ENCODE assay signal across 25 cellular contexts in the genomic region with DNA sequence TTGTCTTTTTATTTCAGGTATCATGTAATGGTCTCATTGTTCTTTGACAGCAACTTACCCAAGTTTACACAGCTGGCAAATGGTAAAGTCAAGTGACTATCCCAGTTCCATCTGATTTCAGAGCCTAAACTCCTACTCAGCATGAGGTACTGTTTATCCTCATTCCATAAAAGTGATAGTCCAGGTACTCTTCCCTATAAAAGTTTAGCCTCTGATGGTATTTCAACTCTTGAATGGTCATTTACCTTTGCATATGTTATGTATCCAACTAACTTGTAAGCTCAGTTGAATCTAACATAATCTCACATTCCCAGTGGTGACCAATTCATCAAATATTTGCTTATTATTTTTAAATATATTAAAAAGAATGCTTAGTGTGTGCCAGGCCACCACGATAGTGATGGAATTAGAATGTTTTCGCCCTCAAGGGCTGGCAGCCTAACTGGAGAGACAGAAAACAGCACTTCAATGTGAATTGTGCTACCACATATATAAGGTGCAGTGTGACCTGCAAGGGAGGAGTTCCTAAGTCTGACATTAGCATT.
A peak's percentile ranks its signal among the peaks of the same experiment; 100 is the strongest.
DNase-seq lines count a peak whose midpoint lies in the region; TF ChIP-seq lines count a peak whose summit lies in the region.
"Had no signal": no experiment of that assay in that cellular context is flagged by ENCODE, and none has a peak within 500 bp of the region (broad histone marks: within the 10 kb centered on the region; RNA-seq: fewer than 3 reads in every experiment).

No MANE protein-coding gene starts in this region.

- H3K27ac Mint-ChIP-seq in CD14-positive monocyte, result no peak overlapping the region
- H3K27ac Mint-ChIP-seq in activated CD4-positive, alpha-beta memory T cell treated with anti-CD3 and anti-CD28 coated beads for 36 hours, result no peak overlapping the region
- H3K27ac Mint-ChIP-seq: activated naive CD4-positive, alpha-beta T cell treated with anti-CD3 and anti-CD28 coated beads, Interleukin-2, amount 50 U/mL, for 24 hours; memory B cell; progenitor cell of endocrine pancreas; WTC11 had no signal

- peaks cover 0 to 3% (median 2%) of the 10 kb centered on the region in 3 donors for H3K27me3 Mint-ChIP-seq in CD14-positive monocyte (ENCODE audit: low read depth in 3 of 3)
- no peaks in the 10 kb centered on the region for H3K27me3 Mint-ChIP-seq in activated CD4-positive, alpha-beta memory T cell treated with anti-CD3 and anti-CD28 coated beads for 36 hours
- H3K27me3 Mint-ChIP-seq: activated naive CD4-positive, alpha-beta T cell treated with anti-CD3 and anti-CD28 coated beads, Interleukin-2, amount 50 U/mL, for 24 hours; memory B cell; progenitor cell of endocrine pancreas had no signal

- intact Hi-C loops in A673 (cut with micrococcal nuclease; ENCODE audit: unreplicated experiment), result no loop called here
- intact Hi-C loops in CD14-positive monocyte (cut with micrococcal nuclease), result no loop called here
- intact Hi-C loops in activated CD4-positive, alpha-beta memory T cell treated with anti-CD3 and anti-CD28 coated beads for 36 hours (cut with micrococcal nuclease), result no loop called here

- H3K36me3 ChIP-seq in A673 (ENCODE audit: insufficient read depth, low read length, poor library complexity, severe bottlenecking) (peaks cover 3% of the 10 kb centered on the region), GM23248 (ENCODE audit: low read depth) (no peaks in the 10 kb centered on the region), SK-N-MC (ENCODE audit: insufficient read depth, low read length) (peaks cover 5% of the 10 kb centered on the region; the same call in 1 of the 2 replicates), right atrium auricular region (no peaks in the 10 kb centered on the region)
- H3K36me3 ChIP-seq: BLaER1 had no signal

- H2AFZ ChIP-seq in GM23248, result no peak overlapping the region

- BruUV-seq in A673 (replicated peaks; lab: Mats Ljungman, UMichigan), result no TSS peak

- H3K36me3 Mint-ChIP-seq in CD14-positive monocyte, result no peaks in the 10 kb centered on the region
- no peaks in the 10 kb centered on the region for H3K36me3 Mint-ChIP-seq in activated CD4-positive, alpha-beta memory T cell treated with anti-CD3 and anti-CD28 coated beads for 36 hours
- H3K36me3 Mint-ChIP-seq: activated naive CD4-positive, alpha-beta T cell treated with anti-CD3 and anti-CD28 coated beads, Interleukin-2, amount 50 U/mL, for 24 hours; memory B cell; WTC11 had no signal

- H3K27ac ChIP-seq in A673 (ENCODE audit: low read depth, low read length, poor library complexity, severe bottlenecking) (peak overlapping the region; percentile 99), GM23248 (peak overlapping the region; percentile 16; the same call in 1 of the 2 replicates), SK-N-MC (peak overlapping the region; percentile 100), right atrium auricular region (no peak overlapping the region)
- H3K27ac ChIP-seq: A549, BLaER1, foreskin keratinocyte, HL-60 had no signal

- H3K79me2 ChIP-seq in GM23248 (ENCODE audit: insufficient read depth), result no peaks in the 10 kb centered on the region

- WGBS in GM23248 (ENCODE audit: low coverage in 1 of 2, low lambda C conversion rate in 2 of 2, missing lambda C conversion rate in 2 of 2), 2 experiments, result 11 to 13% methylated on average over 2 of the region's 2 CpGs

- H3K27me3 ChIP-seq in A673 (replicated peaks; ENCODE audit: insufficient read depth, low read depth, low read length, poor library complexity) (no peaks in the 10 kb centered on the region), GM23248 (replicated peaks; ENCODE audit: insufficient read depth) (no peaks in the 10 kb centered on the region; the same call in 1 of the 2 replicates), right atrium auricular region (no peaks in the 10 kb centered on the region)
- H3K27me3 ChIP-seq: BLaER1 had no signal

- H3K9me3 ChIP-seq in A673 (ENCODE audit: low read depth, low read length, poor library complexity, severe bottlenecking) (peaks cover 8% of the 10 kb centered on the region), GM23248 (ENCODE audit: low read depth) (no peaks in the 10 kb centered on the region), SK-N-MC (ENCODE audit: low read depth, low read length) (peaks cover 7% of the 10 kb centered on the region; the same call in 1 of the 2 replicates), right atrium auricular region (peaks cover 0 to 6% of the 10 kb centered on the region in 2 donors)
- H3K9me3 ChIP-seq: A549 had no signal

- POLR2A ChIA-PET in A673 (lab: Charles Lee; ENCODE audit: low non-redundant PET), result no interaction called here
- POLR2A ChIA-PET in activated CD4-positive, alpha-beta memory T cell treated with anti-CD3 and anti-CD28 coated beads for 36 hours (lab: Charles Lee), result no interaction called here

- in situ Hi-C loops in GM23248 (cut with MboI), result no loop called here

- peaks cover 0 to 2% (median 0%) of the 10 kb centered on the region in 7 donors for H3K9me3 Mint-ChIP-seq in CD14-positive monocyte
- H3K9me3 Mint-ChIP-seq in activated CD4-positive, alpha-beta memory T cell treated with anti-CD3 and anti-CD28 coated beads for 36 hours, result peaks cover 6% of the 10 kb centered on the region
- H3K9me3 Mint-ChIP-seq: H9 had no signal

- no peaks in the 10 kb centered on the region for H4K20me1 ChIP-seq in GM23248 (ENCODE audit: insufficient read depth)
- H4K20me1 ChIP-seq: BLaER1 had no signal

- H3K4me2 ChIP-seq in GM23248 (ENCODE audit: unreplicated experiment), result peak overlapping the region; percentile 30
- H3K4me2 ChIP-seq: A549, BLaER1, smooth muscle cell had no signal

- H3K9me2 ChIP-seq in GM23248 (ENCODE audit: insufficient read depth), result no peaks in the 10 kb centered on the region

- TF ChIP-seq CTCF in A673 (conservative IDR thresholded peaks at IDR 0.05; ENCODE audit: low read depth, low read length), result no peak
- TF ChIP-seq CTCF in fibroblast of the aortic adventitia (IDR thresholded peaks at IDR 0.05; ENCODE audit: insufficient read depth, low read length), result no peak
- no peak for TF ChIP-seq CTCF in CD14-positive monocyte (IDR thresholded peaks at IDR 0.05)
- no peak for TF ChIP-seq CTCF in right atrium auricular region (IDR thresholded peaks at IDR 0.05)

- DNase-seq in A673 (ENCODE audit: low spot score) (peak; percentile 21), GM23248 (peak; percentile 49), SK-N-MC (ENCODE audit: low read depth, low spot score) (no peak), fibroblast of the aortic adventitia (ENCODE audit: low read depth) (peak; percentile 81), CD14-positive monocyte (ENCODE audit: low spot score) (no peak), middle frontal gyrus (ENCODE audit: extremely low spot score, low spot score) (no peak), right atrium auricular region (ENCODE audit: low spot score) (no peak)
- DNase-seq in activated CD4-positive, alpha-beta memory T cell treated with anti-CD3 and anti-CD28 coated beads for 36 hours, result no peak
- DNase-seq: Calu3; cerebellar nuclear complex; foreskin keratinocyte; H9; left colon; NCI-H1092 treated with DMSO at 0.1 percent for 48 hours; NCI-H524 treated with DMSO at 0.1 percent for 48 hours; stimulated activated CD4-positive, alpha-beta T cell treated with anti-CD3 and anti-CD28 coated beads, Interleukin-2, amount 100 ng/mL, for 24 hours; T-helper 9 cell had no signal

- H3K4me1 Mint-ChIP-seq in CD14-positive monocyte, result no peaks in the 10 kb centered on the region
- H3K4me1 Mint-ChIP-seq in activated CD4-positive, alpha-beta memory T cell treated with anti-CD3 and anti-CD28 coated beads for 36 hours (ENCODE audit: low read depth), result no peaks in the 10 kb centered on the region
- H3K4me1 Mint-ChIP-seq: activated naive CD4-positive, alpha-beta T cell treated with anti-CD3 and anti-CD28 coated beads, Interleukin-2, amount 50 U/mL, for 24 hours; memory B cell had no signal

- H3K4me3 Mint-ChIP-seq in CD14-positive monocyte, result no peak overlapping the region
- H3K4me3 Mint-ChIP-seq in activated CD4-positive, alpha-beta memory T cell treated with anti-CD3 and anti-CD28 coated beads for 36 hours, result no peak overlapping the region
- H3K4me3 Mint-ChIP-seq: activated naive CD4-positive, alpha-beta T cell treated with anti-CD3 and anti-CD28 coated beads, Interleukin-2, amount 50 U/mL, for 24 hours; H9; memory B cell; WTC11 had no signal

- H3K4me1 ChIP-seq in A673 (ENCODE audit: insufficient read depth, low read length, poor library complexity, severe bottlenecking) (peaks cover 42% of the 10 kb centered on the region), GM23248 (ENCODE audit: insufficient read depth) (peaks cover 21% of the 10 kb centered on the region), right atrium auricular region (no peaks in the 10 kb centered on the region)
- H3K4me1 ChIP-seq: A549, foreskin keratinocyte had no signal

- H3K4me3 ChIP-seq in A673 (ENCODE audit: low read depth, low read length, poor library complexity, severe bottlenecking), result no peak overlapping the region
- no peak overlapping the region for H3K4me3 ChIP-seq in GM23248
- peak overlapping the region; percentile 75 for H3K4me3 ChIP-seq in SK-N-MC
- no peak overlapping the region for H3K4me3 ChIP-seq in fibroblast of the aortic adventitia (ENCODE audit: low read depth, low read length)
- H3K4me3 ChIP-seq in right atrium auricular region, result no peak overlapping the region
- H3K4me3 ChIP-seq: A549, BLaER1, smooth muscle cell had no signal

- no peak overlapping the region for H3K9ac ChIP-seq in GM23248
- H3K9ac ChIP-seq in SK-N-MC (ENCODE audit: insufficient read length), result peak overlapping the region; percentile 88
- H3K9ac ChIP-seq: BLaER1 had no signal

- 0 out of 2 replicates have a peak, but pooled peaks cover 14% of the 10 kb centered on the region for H3F3A ChIP-seq in GM23248 (ENCODE audit: insufficient read depth)

- CTCF ChIA-PET in A673 (lab: Charles Lee), result no interaction called here
- CTCF ChIA-PET in activated CD4-positive, alpha-beta memory T cell treated with anti-CD3 and anti-CD28 coated beads for 36 hours (lab: Charles Lee), result no interaction called here

Comparison
In these comparisons a context has a peak if more than half of its experiments do, and no peak if none do; other contexts are left out.
1. DNase-seq: peak in A673 (single experiment), GM23248 (single experiment) and fibroblast of the aortic adventitia (single experiment); none in SK-N-MC (single experiment), CD14-positive monocyte (single experiment), middle frontal gyrus (single experiment), right atrium auricular region (single experiment) and activated CD4-positive, alpha-beta memory T cell treated with anti-CD3 and anti-CD28 coated beads for 36 hours (single experiment).
2. H3K27ac ChIP-seq: peak in A673 (single experiment), GM23248 (single experiment) and SK-N-MC (single experiment); none in right atrium auricular region (0 of 2).